In the genomic region with DNA sequence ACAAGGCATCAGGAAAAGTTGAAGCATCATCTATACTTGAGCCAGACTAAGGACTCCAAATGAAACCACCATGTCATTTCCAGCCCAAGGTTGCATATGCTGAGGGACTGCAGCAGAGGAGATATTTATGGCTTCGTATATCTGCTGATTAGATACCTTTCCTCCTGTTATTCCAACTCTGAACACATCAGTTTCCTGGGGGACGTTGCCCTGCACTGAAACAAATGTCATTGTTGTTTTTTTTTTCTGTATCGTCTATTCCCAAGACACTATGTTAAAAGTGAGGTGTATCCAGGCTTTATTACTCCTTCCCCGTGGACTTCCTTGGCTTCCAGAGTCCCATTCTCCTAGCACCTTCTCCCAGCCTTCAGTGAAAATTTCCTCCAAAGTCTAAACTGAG, we compare ENCODE assay signal across 10 cellular contexts. TPM values are rescaled to one million over a fixed set of nuclear protein-coding genes. Genes with fewer than 3 reads are reported as not detected.
"Had no signal": no experiment of that assay in that cellular context is flagged by ENCODE, and none has a peak within 500 bp of the region (broad histone marks: within the 10 kb centered on the region; RNA-seq: fewer than 3 reads in every experiment).

Gene OR7A17 (minus strand): TSS at position 101 of the 400 bp plus-strand sequence. CDS start 4,777 bp downstream, outside the sequence.

- H3K9ac ChIP-seq: GM23248, KMS-11 had no signal

- H3K4me3 ChIP-seq: GM23248, HAP-1 had no signal

- DNase-seq: GM23248, GOT3, H7, IMR-90, KBM-7 had no signal

- H2AFZ ChIP-seq: GM23248 had no signal

- H3K27ac ChIP-seq: GM23248, HL-60, KMS-11 had no signal

- H3K4me2 ChIP-seq: KMS-11 had no signal

- H3K36me3 ChIP-seq: HAP-1 had no signal

- H3K4me1 ChIP-seq: HAP-1 had no signal

- H3K9me3 ChIP-seq: HAP-1 had no signal

RNA-seq across cellular contexts. Expression of gene OR7A17, which starts in this region (rescaled TPM):
- total RNA-seq: GM23248, H4, H7, HT1080, IMR-90 had no signal
- polyA plus RNA-seq: GM23248, IMR-90 had no signal
